In genomic region chr1:220307528-220308100, GRCh38 we compare ENCODE assay signal across 24 cellular contexts.
"Had no signal": no experiment of that assay in that cellular context is flagged by ENCODE, and none has a peak within 500 bp of the region (broad histone marks: within the 10 kb centered on the region; RNA-seq: fewer than 3 reads in every experiment).

No MANE protein-coding gene starts in this region.

- H3K4me3 Mint-ChIP-seq: naive thymus-derived CD4-positive, alpha-beta T cell; nephron; neural progenitor cell; stimulated activated naive CD8-positive, alpha-beta T cell treated with anti-CD3 and anti-CD28 coated beads, Interleukin-15, amount 100 ng/mL, for 72 hours had no signal

- H3K36me3 Mint-ChIP-seq: naive thymus-derived CD4-positive, alpha-beta T cell; neural progenitor cell had no signal

- H3K4me2 ChIP-seq: hepatocyte, neural progenitor cell had no signal

- H3K4me3 ChIP-seq: dorsolateral prefrontal cortex, gastroesophageal sphincter, heart left ventricle, hepatocyte, left lung, neural progenitor cell, psoas muscle, skin epidermis, spleen, thyroid gland, vagina had no signal

- H3K9ac ChIP-seq: neural progenitor cell had no signal

- H3K27ac ChIP-seq: dorsolateral prefrontal cortex, foreskin keratinocyte, gastroesophageal sphincter, heart left ventricle, hepatocyte, left lung, neural progenitor cell, psoas muscle, skin epidermis, spleen, thyroid gland, vagina had no signal

- H3K27me3 ChIP-seq: dorsolateral prefrontal cortex, foreskin keratinocyte, gastroesophageal sphincter, heart left ventricle, hepatocyte, left lung, neural progenitor cell, spleen, thyroid gland, vagina had no signal

- H3K4me1 ChIP-seq: foreskin keratinocyte, gastroesophageal sphincter, heart left ventricle, left lung, neural progenitor cell, psoas muscle, spleen, thyroid gland, vagina had no signal

- H3K36me3 ChIP-seq: gastroesophageal sphincter, heart left ventricle, left lung, neural progenitor cell, spleen, thyroid gland, vagina had no signal

- DNase-seq: dorsolateral prefrontal cortex; effector CD4-positive, alpha-beta T cell; foreskin keratinocyte; heart left ventricle; kidney; left cardiac atrium; left lung; mesendoderm; midbrain; naive thymus-derived CD4-positive, alpha-beta T cell; psoas muscle; right cardiac atrium; spleen; stimulated activated CD4-positive, alpha-beta T cell treated with anti-CD3 and anti-CD28 coated beads, Interleukin-4, amount 100 ng/mL, for 4 hours; stimulated activated naive CD4-positive, alpha-beta T cell; stimulated activated naive CD8-positive, alpha-beta T cell treated with anti-CD3 and anti-CD28 coated beads, Interleukin-15, amount 100 ng/mL, for 72 hours; thyroid gland; trophoblast cell had no signal

- ATAC-seq: foreskin keratinocyte; gastroesophageal sphincter; heart left ventricle; left cardiac atrium; left lung; naive thymus-derived CD4-positive, alpha-beta T cell; psoas muscle; right cardiac atrium; stimulated activated naive CD8-positive, alpha-beta T cell treated with anti-CD3 and anti-CD28 coated beads, Interleukin-15, amount 100 ng/mL, for 72 hours had no signal

- H2AFZ ChIP-seq: hepatocyte, neural progenitor cell had no signal

- H3K79me2 ChIP-seq: hepatocyte had no signal

- H3K9me3 ChIP-seq: gastroesophageal sphincter, left lung, thyroid gland, vagina had no signal

- H3K27ac Mint-ChIP-seq: naive thymus-derived CD4-positive, alpha-beta T cell; nephron; neural progenitor cell; stimulated activated naive CD8-positive, alpha-beta T cell treated with anti-CD3 and anti-CD28 coated beads, Interleukin-15, amount 100 ng/mL, for 72 hours had no signal

- H3K4me1 Mint-ChIP-seq: naive thymus-derived CD4-positive, alpha-beta T cell; nephron; neural progenitor cell; stimulated activated naive CD8-positive, alpha-beta T cell treated with anti-CD3 and anti-CD28 coated beads, Interleukin-15, amount 100 ng/mL, for 72 hours had no signal
